In the genomic region with DNA sequence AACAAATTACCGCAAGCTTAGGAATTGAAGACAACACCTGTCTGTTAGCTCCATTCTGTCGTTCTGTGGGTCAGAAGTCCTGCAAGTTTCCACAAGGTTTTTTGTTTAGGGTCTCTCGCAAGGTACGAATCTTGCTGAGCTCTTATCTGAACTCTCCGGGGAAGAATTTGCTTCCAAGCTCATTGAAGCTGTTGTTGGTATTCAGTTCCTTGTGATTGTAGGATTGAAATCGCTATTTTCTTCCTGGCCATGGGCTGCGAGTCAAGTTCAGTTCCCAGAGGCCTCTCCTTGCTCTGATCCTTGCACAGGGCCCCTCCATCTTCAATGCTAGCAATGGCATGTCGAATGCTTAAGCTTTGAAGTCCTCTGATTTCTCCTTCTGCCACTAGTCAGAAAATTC, we compare ENCODE assay signal across 26 cellular contexts.
"Had no signal": no experiment of that assay in that cellular context is flagged by ENCODE, and none has a peak within 500 bp of the region (broad histone marks: within the 10 kb centered on the region; RNA-seq: fewer than 3 reads in every experiment).

No MANE protein-coding gene starts in this region.

- H3K9me3 ChIP-seq: esophagus muscularis mucosa, left ventricle myocardium inferior, right lobe of liver, testis, transverse colon had no signal

- H3K27ac ChIP-seq: esophagus muscularis mucosa, foreskin keratinocyte, left ventricle myocardium inferior, right lobe of liver, testis, transverse colon had no signal

- H3K27me3 Mint-ChIP-seq: activated B cell treated with CpG ODN at 0.5 μM for 24 hours; activated CD8-positive, alpha-beta T cell treated with anti-CD3 and anti-CD28 coated beads for 36 hours; activated T-helper 17 cell treated with anti-CD3 and anti-CD28 coated beads, Interleukin-2, amount 50 U/mL, for 72 hours; central memory CD8-positive, alpha-beta T cell; dendritic cell treated with granulocyte-macrophage colony-stimulating factor and Interleukin-4, amounts not matched to agents 40 ng/mL and 50 ng/mL, for 4 days; naive B cell had no signal

- H3K9me3 Mint-ChIP-seq: activated B cell treated with CpG ODN at 0.5 μM for 24 hours; activated CD8-positive, alpha-beta T cell treated with anti-CD3 and anti-CD28 coated beads for 36 hours; activated T-cell treated with anti-CD3 and anti-CD28 coated beads, Interleukin-2, amount 50 U/mL, for 4 hours; dendritic cell treated with granulocyte-macrophage colony-stimulating factor and Interleukin-4, amounts not matched to agents 40 ng/mL and 50 ng/mL, for 4 days had no signal

- H3K4me1 Mint-ChIP-seq: activated B cell treated with CpG ODN at 0.5 μM for 24 hours; activated T-helper 17 cell treated with anti-CD3 and anti-CD28 coated beads, Interleukin-2, amount 50 U/mL, for 72 hours; central memory CD8-positive, alpha-beta T cell; naive B cell had no signal

- ATAC-seq: activated CD8-positive, alpha-beta T cell treated with anti-CD3 and anti-CD28 coated beads for 36 hours; activated T-cell treated with anti-CD3 and anti-CD28 coated beads, Interleukin-2, amount 50 U/mL, for 4 hours; activated T-helper 17 cell treated with anti-CD3 and anti-CD28 coated beads, Interleukin-2, amount 50 U/mL, for 72 hours; foreskin keratinocyte; right lobe of liver; stimulated activated naive CD8-positive, alpha-beta T cell treated with anti-CD3 and anti-CD28 coated beads, Interleukin-15, Interleukin-2, amounts not matched to agents 100 U/mL and 50 U/mL, for 24 hours had no signal

- H3K36me3 Mint-ChIP-seq: activated naive CD8-positive, alpha-beta T cell; naive B cell had no signal

- H3K27me3 ChIP-seq: esophagus muscularis mucosa, foreskin keratinocyte, right lobe of liver, testis, transverse colon had no signal

- H3K4me3 Mint-ChIP-seq: activated B cell treated with CpG ODN at 0.5 μM for 24 hours; activated CD8-positive, alpha-beta T cell treated with anti-CD3 and anti-CD28 coated beads for 36 hours; activated naive CD8-positive, alpha-beta T cell; activated T-cell treated with anti-CD3 and anti-CD28 coated beads, Interleukin-2, amount 50 U/mL, for 4 hours; activated T-helper 17 cell treated with anti-CD3 and anti-CD28 coated beads, Interleukin-2, amount 50 U/mL, for 72 hours; central memory CD8-positive, alpha-beta T cell; dendritic cell treated with granulocyte-macrophage colony-stimulating factor and Interleukin-4, amounts not matched to agents 40 ng/mL and 50 ng/mL, for 4 days; naive B cell had no signal

- DNase-seq: activated B cell treated with CpG ODN at 0.5 μM for 24 hours; activated CD4-positive, alpha-beta T cell treated with anti-CD3 and anti-CD28 coated beads, Interleukin-2, amount 50 U/mL, for 1 hour; activated CD8-positive, alpha-beta T cell treated with anti-CD3 and anti-CD28 coated beads for 36 hours; activated naive CD4-positive, alpha-beta T cell; activated T-cell treated with anti-CD3 and anti-CD28 coated beads, Interleukin-2, amount 50 U/mL, for 4 hours; anterior cingulate cortex; foreskin keratinocyte; islet precursor cell; left ventricle myocardium inferior; naive B cell; nucleus accumbens; right lobe of liver; stimulated activated CD4-positive, alpha-beta T cell treated with anti-CD3 and anti-CD28 coated beads, Interleukin-12 subunit alpha, Interleukin-12 subunit beta, amount 100 ng/mL, for 4 hours; stimulated activated CD4-positive, alpha-beta T cell treated with anti-CD3 and anti-CD28 coated beads, Interleukin-4, amount 100 ng/mL, for 1 hour; stimulated activated naive CD8-positive, alpha-beta T cell treated with anti-CD3 and anti-CD28 coated beads, Interleukin-15, Interleukin-2, amounts not matched to agents 100 U/mL and 50 U/mL, for 24 hours; T-helper 2 cell; testis; transverse colon had no signal

- H3K4me3 ChIP-seq: esophagus muscularis mucosa, left ventricle myocardium inferior, lung, right lobe of liver, testis, transverse colon had no signal

- FAIRE-seq: bronchial epithelial cell, urothelium cell line had no signal

- H3K4me1 ChIP-seq: left ventricle myocardium inferior, right lobe of liver, transverse colon had no signal

- H3K36me3 ChIP-seq: esophagus muscularis mucosa, left ventricle myocardium inferior, right lobe of liver, transverse colon had no signal

- H3K27ac Mint-ChIP-seq: activated B cell treated with CpG ODN at 0.5 μM for 24 hours; activated CD8-positive, alpha-beta T cell treated with anti-CD3 and anti-CD28 coated beads for 36 hours; activated naive CD8-positive, alpha-beta T cell; activated T-helper 17 cell treated with anti-CD3 and anti-CD28 coated beads, Interleukin-2, amount 50 U/mL, for 72 hours; dendritic cell treated with granulocyte-macrophage colony-stimulating factor and Interleukin-4, amounts not matched to agents 40 ng/mL and 50 ng/mL, for 4 days; naive B cell had no signal
